Comparison of ENCODE assay signal across 1 cellular context in the genomic region with DNA sequence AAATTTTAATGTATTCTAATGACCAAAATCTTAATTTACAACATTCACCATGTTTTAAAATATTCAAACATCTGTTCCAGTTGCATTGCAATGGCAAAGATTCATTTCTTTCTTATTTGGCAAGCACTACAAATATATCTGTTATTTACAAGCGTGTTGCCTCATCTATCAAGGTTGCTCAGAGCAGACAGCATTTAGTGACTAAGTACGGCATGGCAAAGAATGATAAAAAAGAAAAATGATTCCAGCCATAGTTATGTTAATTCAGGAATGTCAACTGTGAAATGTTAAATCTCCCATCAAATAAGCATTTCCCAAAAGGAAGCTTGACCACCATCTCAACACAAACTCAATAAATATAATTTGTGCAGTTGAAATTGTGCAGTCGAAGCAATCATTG.
TF ChIP-seq lines count a peak whose summit lies in the region.

No MANE protein-coding gene starts in this region.

TF ChIP-seq in GM23338, 12 proteins besides CTCF, POLR2A, EP300 and RAD21 (continued from another document):
- TF ChIP-seq, protein P1, sequence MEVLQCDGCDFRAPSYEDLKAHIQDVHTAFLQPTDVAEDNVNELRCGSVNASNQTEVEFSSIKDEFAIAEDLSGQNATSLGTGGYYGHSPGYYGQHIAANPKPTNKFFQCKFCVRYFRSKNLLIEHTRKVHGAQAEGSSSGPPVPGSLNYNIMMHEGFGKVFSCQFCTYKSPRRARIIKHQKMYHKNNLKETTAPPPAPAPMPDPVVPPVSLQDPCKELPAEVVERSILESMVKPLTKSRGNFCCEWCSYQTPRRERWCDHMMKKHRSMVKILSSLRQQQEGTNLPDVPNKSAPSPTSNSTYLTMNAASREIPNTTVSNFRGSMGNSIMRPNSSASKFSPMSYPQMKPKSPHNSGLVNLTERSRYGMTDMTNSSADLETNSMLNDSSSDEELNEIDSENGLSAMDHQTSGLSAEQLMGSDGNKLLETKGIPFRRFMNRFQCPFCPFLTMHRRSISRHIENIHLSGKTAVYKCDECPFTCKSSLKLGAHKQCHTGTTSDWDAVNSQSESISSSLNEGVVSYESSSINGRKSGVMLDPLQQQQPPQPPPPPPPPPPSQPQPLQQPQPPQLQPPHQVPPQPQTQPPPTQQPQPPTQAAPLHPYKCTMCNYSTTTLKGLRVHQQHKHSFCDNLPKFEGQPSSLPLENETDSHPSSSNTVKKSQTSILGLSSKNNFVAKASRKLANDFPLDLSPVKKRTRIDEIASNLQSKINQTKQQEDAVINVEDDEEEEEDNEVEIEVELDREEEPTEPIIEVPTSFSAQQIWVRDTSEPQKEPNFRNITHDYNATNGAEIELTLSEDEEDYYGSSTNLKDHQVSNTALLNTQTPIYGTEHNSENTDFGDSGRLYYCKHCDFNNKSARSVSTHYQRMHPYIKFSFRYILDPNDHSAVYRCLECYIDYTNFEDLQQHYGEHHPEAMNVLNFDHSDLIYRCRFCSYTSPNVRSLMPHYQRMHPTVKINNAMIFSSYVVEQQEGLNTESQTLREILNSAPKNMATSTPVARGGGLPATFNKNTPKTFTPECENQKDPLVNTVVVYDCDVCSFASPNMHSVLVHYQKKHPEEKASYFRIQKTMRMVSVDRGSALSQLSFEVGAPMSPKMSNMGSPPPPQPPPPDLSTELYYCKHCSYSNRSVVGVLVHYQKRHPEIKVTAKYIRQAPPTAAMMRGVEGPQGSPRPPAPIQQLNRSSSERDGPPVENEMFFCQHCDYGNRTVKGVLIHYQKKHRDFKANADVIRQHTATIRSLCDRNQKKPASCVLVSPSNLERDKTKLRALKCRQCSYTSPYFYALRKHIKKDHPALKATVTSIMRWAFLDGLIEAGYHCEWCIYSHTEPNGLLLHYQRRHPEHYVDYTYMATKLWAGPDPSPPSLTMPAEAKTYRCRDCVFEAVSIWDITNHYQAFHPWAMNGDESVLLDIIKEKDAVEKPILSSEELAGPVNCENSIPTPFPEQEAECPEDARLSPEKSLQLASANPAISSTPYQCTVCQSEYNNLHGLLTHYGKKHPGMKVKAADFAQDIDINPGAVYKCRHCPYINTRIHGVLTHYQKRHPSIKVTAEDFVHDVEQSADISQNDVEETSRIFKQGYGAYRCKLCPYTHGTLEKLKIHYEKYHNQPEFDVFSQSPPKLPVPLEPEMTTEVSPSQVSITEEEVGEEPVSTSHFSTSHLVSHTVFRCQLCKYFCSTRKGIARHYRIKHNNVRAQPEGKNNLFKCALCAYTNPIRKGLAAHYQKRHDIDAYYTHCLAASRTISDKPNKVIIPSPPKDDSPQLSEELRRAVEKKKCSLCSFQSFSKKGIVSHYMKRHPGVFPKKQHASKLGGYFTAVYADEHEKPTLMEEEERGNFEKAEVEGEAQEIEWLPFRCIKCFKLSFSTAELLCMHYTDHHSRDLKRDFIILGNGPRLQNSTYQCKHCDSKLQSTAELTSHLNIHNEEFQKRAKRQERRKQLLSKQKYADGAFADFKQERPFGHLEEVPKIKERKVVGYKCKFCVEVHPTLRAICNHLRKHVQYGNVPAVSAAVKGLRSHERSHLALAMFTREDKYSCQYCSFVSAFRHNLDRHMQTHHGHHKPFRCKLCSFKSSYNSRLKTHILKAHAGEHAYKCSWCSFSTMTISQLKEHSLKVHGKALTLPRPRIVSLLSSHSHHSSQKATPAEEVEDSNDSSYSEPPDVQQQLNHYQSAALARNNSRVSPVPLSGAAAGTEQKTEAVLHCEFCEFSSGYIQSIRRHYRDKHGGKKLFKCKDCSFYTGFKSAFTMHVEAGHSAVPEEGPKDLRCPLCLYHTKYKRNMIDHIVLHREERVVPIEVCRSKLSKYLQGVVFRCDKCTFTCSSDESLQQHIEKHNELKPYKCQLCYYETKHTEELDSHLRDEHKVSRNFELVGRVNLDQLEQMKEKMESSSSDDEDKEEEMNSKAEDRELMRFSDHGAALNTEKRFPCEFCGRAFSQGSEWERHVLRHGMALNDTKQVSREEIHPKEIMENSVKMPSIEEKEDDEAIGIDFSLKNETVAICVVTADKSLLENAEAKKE (CRISPR knock-in tag; IDR thresholded peaks at IDR 0.05), result no peak
- no peak for TF ChIP-seq ZNF114 (CRISPR knock-in tag; IDR thresholded peaks at IDR 0.05)
